Comparison of ENCODE assay signal across 23 cellular contexts in the genomic region with DNA sequence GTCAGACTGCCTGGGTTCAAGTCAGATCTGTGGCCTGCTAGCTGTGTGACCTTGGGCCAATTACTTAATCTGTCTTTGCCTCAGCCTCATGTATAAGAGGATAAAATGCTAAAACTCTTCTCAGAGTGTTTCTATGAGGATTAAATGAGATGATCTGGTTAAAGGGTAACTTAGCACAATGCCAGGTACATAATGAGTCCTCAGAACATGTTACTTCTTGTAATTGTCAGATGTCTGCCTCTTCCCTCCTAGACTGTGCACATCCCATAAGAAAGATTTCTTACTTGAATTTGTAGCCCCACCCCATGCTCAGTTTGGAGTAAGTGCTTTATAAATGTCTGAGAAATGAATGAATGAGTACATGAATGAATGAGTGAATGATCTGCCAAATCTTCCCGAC.
"Had no signal": no experiment of that assay in that cellular context is flagged by ENCODE, and none has a peak within 500 bp of the region (broad histone marks: within the 10 kb centered on the region; RNA-seq: fewer than 3 reads in every experiment).

No MANE protein-coding gene starts in this region.

- H3K4me3 Mint-ChIP-seq: effector memory CD8-positive, alpha-beta T cell; naive thymus-derived CD4-positive, alpha-beta T cell; stimulated activated naive CD8-positive, alpha-beta T cell treated with anti-CD3 and anti-CD28 coated beads, Interleukin-15, amount 100 ng/mL, for 72 hours had no signal

- H3K27ac Mint-ChIP-seq: effector memory CD8-positive, alpha-beta T cell; naive thymus-derived CD4-positive, alpha-beta T cell; stimulated activated naive CD8-positive, alpha-beta T cell treated with anti-CD3 and anti-CD28 coated beads, Interleukin-15, amount 100 ng/mL, for 72 hours had no signal

- H3K27ac ChIP-seq: ovary, psoas muscle, right lobe of liver, suprapubic skin, transverse colon, upper lobe of right lung, uterus had no signal

- H3K27me3 ChIP-seq: ovary, right lobe of liver, suprapubic skin, transverse colon, upper lobe of right lung, uterus had no signal

- H3K4me3 ChIP-seq: lung, ovary, psoas muscle, right lobe of liver, suprapubic skin, transverse colon, upper lobe of right lung, uterus had no signal

- ATAC-seq: effector memory CD8-positive, alpha-beta T cell; left lobe of liver; naive thymus-derived CD4-positive, alpha-beta T cell; psoas muscle; right lobe of liver; stimulated activated naive CD8-positive, alpha-beta T cell treated with anti-CD3 and anti-CD28 coated beads, Interleukin-15, amount 100 ng/mL, for 72 hours; upper lobe of right lung had no signal

- H3K27me3 Mint-ChIP-seq: effector memory CD8-positive, alpha-beta T cell; naive thymus-derived CD4-positive, alpha-beta T cell; stimulated activated naive CD8-positive, alpha-beta T cell treated with anti-CD3 and anti-CD28 coated beads, Interleukin-15, amount 100 ng/mL, for 72 hours had no signal

- H3K9me3 ChIP-seq: ovary, psoas muscle, right lobe of liver, suprapubic skin, transverse colon, upper lobe of right lung, uterus had no signal

- H3K36me3 ChIP-seq: ovary, right lobe of liver, suprapubic skin, transverse colon, upper lobe of right lung, uterus had no signal

- DNase-seq: cortex of kidney; effector memory CD8-positive, alpha-beta T cell; head of caudate nucleus; kidney; mesendoderm; midbrain; naive thymus-derived CD4-positive, alpha-beta T cell; occipital lobe; ovary; psoas muscle; right lobe of liver; small intestine; stimulated activated CD4-positive, alpha-beta T cell treated with anti-CD3 and anti-CD28 coated beads, Interleukin-15, amount 100 ng/mL, for 24 hours; stimulated activated CD4-positive, alpha-beta T cell treated with anti-CD3 and anti-CD28 coated beads, Interleukin-4, amount 100 ng/mL, for 1 hour; stimulated activated CD8-positive, alpha-beta memory T cell treated with anti-CD3 and anti-CD28 coated beads, Interleukin-4, amount 100 ng/mL, for 48 hours; stimulated activated naive CD4-positive, alpha-beta T cell; stimulated activated naive CD8-positive, alpha-beta T cell treated with anti-CD3 and anti-CD28 coated beads, Interleukin-15, amount 100 ng/mL, for 72 hours; transverse colon; upper lobe of right lung; uterus had no signal

- H3K4me1 ChIP-seq: right lobe of liver, transverse colon, upper lobe of right lung, uterus had no signal
